In the genomic region with DNA sequence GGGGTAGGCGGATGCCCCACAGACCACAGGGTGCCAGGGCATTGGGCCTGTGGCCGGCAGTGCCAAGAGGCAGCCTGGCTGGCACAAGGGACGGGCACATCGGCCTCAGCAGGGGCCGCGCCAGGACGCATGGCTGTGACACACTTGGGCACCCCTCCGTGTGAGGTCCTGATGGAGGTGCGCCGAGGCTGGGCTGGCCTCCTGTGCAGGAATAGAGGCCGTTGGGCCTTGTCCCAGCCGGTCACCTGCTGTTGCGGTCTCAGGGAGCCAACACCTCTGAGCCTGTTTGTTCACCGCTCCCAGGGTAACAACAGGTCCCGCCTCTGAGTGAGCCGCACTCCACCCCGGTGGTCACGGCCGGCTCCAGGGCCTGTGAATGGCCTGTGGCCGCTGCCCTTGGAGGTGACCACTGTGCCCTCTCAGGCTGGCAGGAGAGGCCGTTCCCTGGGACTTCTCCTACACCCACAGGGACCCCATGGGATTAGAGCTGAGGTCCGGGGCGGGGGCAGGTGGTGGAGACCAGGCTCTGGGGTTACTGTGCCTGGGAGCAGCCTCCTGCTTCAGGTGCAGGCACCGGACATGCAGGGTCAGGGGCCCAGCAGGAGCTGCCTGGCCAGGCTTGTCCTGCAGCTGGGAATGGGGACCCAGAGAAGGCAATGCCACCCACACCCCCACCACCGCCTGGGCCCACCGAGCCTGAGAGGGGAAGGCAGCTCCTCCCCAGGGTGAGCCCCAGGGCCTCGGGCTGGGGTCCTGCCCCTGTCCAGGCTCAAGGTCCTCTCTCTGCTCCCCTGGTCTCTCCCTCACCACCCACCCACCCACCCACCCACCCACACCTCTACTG, we compare ENCODE assay signal across 1 cellular context.
TF ChIP-seq lines count a peak whose summit lies in the region.

No MANE protein-coding gene starts in this region.

TF ChIP-seq in SK-N-SH, 30 proteins besides CTCF, POLR2A, EP300 and RAD21 (continued from another document):
- no peak for TF ChIP-seq USF1 (IDR thresholded peaks at IDR 0.05; ENCODE audit: borderline replicate concordance, low read depth)
- no peak for TF ChIP-seq SMC3 (IDR thresholded peaks at IDR 0.05; ENCODE audit: low read depth, low read length)
- TF ChIP-seq NFIC (IDR thresholded peaks at IDR 0.05; ENCODE audit: borderline replicate concordance): no peak
- TF ChIP-seq EZH2phosphoT487 (IDR thresholded peaks at IDR 0.05; ENCODE audit: borderline replicate concordance, low read depth): no peak
- TF ChIP-seq FOXJ3 (CRISPR knock-in tag; IDR thresholded peaks at IDR 0.05): no peak
- TF ChIP-seq IRF3 (IDR thresholded peaks at IDR 0.05; ENCODE audit: low read depth, low read length): no peak
